23 cellular contexts compared by ENCODE assay signal in the genomic region with DNA sequence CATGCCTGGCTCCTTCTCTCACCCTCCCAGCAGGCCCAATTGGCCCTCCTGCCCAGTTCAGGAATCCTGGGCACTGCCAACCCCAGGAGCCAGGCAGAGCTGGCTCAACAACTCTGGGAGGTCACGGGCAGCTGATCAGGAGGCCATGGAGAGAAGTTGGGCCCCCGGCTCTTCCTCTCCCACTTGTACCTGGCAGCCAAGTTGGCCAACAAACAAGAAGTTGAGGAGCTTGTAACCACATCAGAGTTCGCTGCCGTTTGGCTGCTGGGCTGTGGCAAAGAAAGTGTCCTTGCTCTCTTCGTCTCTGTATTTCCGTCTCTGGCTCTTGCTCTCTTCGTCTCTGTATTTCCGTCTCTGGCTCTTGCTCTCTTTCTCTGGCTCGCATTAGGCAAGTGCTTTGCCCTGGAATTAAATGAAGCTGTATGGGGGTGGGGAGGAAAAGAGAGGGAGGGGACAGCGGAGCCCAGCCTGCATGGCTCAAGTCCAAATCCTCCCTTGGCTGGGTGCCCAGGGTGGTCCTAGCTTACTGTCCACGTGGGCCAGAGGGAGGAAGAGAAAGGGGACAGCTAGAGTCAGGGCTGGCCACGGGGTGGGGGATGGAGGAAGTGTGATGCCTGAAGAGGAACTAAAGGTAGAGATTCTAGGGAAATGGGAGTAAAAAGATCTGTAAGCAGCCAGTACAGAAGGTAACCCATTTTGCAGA. TPM values are rescaled to one million over a fixed set of nuclear protein-coding genes. Genes with fewer than 3 reads are reported as not detected.
DNase-seq lines count a peak whose midpoint lies in the region; ATAC-seq lines count a peak whose summit lies in the region.
"Had no signal": no experiment of that assay in that cellular context is flagged by ENCODE, and none has a peak within 500 bp of the region (broad histone marks: within the 10 kb centered on the region; RNA-seq: fewer than 3 reads in every experiment).

No MANE protein-coding gene starts in this region.

- H3K4me3 ChIP-seq in Jurkat, Clone E6-1 (ENCODE audit: low read length), result peak overlapping the region; percentile 13
- H3K4me3 ChIP-seq: GM23338, Peyer's patch, SK-N-MC had no signal

- ATAC-seq in GM19463 (IDR thresholded peaks at IDR 0.05; ENCODE audit: unreplicated experiment), result no peak
- ATAC-seq: GM23338, HCT116 had no signal

- no peak overlapping the region for H3K27ac ChIP-seq in substantia nigra (ENCODE audit: low read depth, low read length, poor library complexity, severe bottlenecking)
- H3K27ac ChIP-seq: 22Rv1, Peyer's patch, SK-N-MC had no signal

- peak; percentile 24 for DNase-seq in NOMO-1 treated with DMSO at 0.1 percent for 48 hours (lab: John Stamatoyannopoulos, UW; ENCODE audit: unreplicated experiment)
- no peak for DNase-seq in NOMO-1 treated with dmso at 0.1 percent for 144 hours (lab: John Stamatoyannopoulos, UW; ENCODE audit: unreplicated experiment)
- peak; percentile 76 for DNase-seq in Jurkat, Clone E6-1 (ENCODE audit: low read depth, low spot score)
- peak; percentile 65 for DNase-seq in left kidney (ENCODE audit: low read depth, low spot score)
- peak in 26 of 49 donors; percentile 7 to 59 (median 36) for DNase-seq in substantia nigra (lab: John Stamatoyannopoulos, UW)
- no peak for DNase-seq in RKO (ENCODE audit: low spot score)
- DNase-seq in epidermal melanocyte (ENCODE audit: insufficient read length, low spot score), result no peak
- DNase-seq: GF-D8, KBM-7, MV-4-11, NCI-H1417 treated with DMSO at 0.1 percent for 48 hours, NCI-H2029, NCI-H2171, NCI-H748 treated with DMSO at 0.1 percent for 48 hours, Right ventricle myocardium superior had no signal

RNA-seq across cellular contexts. Expression of a gene that starts 7.8 kb away (rescaled TPM):
- 0.45 TPM for polyA plus RNA-seq in Jurkat, Clone E6-1 (2012; ENCODE audit: insufficient read depth, insufficient read length)
- polyA plus RNA-seq: AG04450, BJ had no signal

Comparison
In these comparisons a context has a peak if more than half of its experiments do, and no peak if none do; other contexts are left out.
1. DNase-seq: peak in NOMO-1 treated with DMSO at 0.1 percent for 48 hours (single experiment), Jurkat, Clone E6-1 (single experiment), left kidney (single experiment) and substantia nigra (26 of 49); none in NOMO-1 treated with dmso at 0.1 percent for 144 hours (single experiment), RKO (single experiment) and epidermal melanocyte (single experiment).